In the genomic region with DNA sequence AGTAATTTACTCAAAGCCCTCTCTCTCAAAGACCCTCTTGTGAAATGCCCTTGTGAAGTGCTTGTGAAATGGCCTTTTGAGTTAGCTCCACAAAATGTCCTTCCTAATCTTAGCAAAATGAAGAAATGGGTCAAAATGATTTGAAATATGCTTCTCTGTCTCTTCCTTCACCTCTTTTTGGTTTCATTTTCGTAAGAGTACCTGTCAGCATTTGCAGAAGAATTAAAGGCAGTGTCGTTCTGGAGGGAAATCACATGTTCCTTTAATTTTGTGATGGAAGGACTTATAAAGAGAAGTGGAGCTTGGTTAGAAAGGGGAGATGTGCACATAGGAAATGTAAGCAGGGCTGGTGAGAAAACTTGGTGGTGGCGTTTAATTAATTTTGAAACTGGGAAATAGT, we compare ENCODE assay signal across 2 cellular contexts.
TF ChIP-seq lines count a peak whose summit lies in the region.

No MANE protein-coding gene starts in this region.

TF ChIP-seq in SK-N-SH, 30 proteins besides CTCF, POLR2A, EP300 and RAD21 (continued from another document):
- TF ChIP-seq YY1 (IDR thresholded peaks at IDR 0.05; ENCODE audit: low read depth), result no peak
- TF ChIP-seq FOXJ3 (CRISPR knock-in tag; IDR thresholded peaks at IDR 0.05), result no peak
- no peak for TF ChIP-seq TCF12 (IDR thresholded peaks at IDR 0.05)
- TF ChIP-seq FOSL2 (IDR thresholded peaks at IDR 0.05; ENCODE audit: borderline replicate concordance, low read depth), result no peak
- TF ChIP-seq, protein P1, sequence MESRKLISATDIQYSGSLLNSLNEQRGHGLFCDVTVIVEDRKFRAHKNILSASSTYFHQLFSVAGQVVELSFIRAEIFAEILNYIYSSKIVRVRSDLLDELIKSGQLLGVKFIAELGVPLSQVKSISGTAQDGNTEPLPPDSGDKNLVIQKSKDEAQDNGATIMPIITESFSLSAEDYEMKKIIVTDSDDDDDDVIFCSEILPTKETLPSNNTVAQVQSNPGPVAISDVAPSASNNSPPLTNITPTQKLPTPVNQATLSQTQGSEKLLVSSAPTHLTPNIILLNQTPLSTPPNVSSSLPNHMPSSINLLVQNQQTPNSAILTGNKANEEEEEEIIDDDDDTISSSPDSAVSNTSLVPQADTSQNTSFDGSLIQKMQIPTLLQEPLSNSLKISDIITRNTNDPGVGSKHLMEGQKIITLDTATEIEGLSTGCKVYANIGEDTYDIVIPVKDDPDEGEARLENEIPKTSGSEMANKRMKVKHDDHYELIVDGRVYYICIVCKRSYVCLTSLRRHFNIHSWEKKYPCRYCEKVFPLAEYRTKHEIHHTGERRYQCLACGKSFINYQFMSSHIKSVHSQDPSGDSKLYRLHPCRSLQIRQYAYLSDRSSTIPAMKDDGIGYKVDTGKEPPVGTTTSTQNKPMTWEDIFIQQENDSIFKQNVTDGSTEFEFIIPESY (IDR thresholded peaks at IDR 0.05; ENCODE audit: borderline replicate concordance, low read depth), result no peak

TF ChIP-seq in SK-N-SH treated with all-trans-retinoic acid at 6 μM for 48 hours, 23 proteins besides CTCF, POLR2A, EP300 and RAD21 (continued from another document):
- TF ChIP-seq, protein P2, sequence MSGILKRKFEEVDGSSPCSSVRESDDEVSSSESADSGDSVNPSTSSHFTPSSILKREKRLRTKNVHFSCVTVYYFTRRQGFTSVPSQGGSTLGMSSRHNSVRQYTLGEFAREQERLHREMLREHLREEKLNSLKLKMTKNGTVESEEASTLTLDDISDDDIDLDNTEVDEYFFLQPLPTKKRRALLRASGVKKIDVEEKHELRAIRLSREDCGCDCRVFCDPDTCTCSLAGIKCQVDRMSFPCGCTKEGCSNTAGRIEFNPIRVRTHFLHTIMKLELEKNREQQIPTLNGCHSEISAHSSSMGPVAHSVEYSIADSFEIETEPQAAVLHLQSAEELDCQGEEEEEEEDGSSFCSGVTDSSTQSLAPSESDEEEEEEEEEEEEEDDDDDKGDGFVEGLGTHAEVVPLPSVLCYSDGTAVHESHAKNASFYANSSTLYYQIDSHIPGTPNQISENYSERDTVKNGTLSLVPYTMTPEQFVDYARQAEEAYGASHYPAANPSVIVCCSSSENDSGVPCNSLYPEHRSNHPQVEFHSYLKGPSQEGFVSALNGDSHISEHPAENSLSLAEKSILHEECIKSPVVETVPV (CRISPR knock-in tag; IDR thresholded peaks at IDR 0.05), result no peak
- TF ChIP-seq, protein P3, sequence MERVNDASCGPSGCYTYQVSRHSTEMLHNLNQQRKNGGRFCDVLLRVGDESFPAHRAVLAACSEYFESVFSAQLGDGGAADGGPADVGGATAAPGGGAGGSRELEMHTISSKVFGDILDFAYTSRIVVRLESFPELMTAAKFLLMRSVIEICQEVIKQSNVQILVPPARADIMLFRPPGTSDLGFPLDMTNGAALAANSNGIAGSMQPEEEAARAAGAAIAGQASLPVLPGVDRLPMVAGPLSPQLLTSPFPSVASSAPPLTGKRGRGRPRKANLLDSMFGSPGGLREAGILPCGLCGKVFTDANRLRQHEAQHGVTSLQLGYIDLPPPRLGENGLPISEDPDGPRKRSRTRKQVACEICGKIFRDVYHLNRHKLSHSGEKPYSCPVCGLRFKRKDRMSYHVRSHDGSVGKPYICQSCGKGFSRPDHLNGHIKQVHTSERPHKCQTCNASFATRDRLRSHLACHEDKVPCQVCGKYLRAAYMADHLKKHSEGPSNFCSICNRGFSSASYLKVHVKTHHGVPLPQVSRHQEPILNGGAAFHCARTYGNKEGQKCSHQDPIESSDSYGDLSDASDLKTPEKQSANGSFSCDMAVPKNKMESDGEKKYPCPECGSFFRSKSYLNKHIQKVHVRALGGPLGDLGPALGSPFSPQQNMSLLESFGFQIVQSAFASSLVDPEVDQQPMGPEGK (CRISPR knock-in tag; IDR thresholded peaks at IDR 0.05; ENCODE audit: borderline replicate concordance), result no peak
